In the genomic region with DNA sequence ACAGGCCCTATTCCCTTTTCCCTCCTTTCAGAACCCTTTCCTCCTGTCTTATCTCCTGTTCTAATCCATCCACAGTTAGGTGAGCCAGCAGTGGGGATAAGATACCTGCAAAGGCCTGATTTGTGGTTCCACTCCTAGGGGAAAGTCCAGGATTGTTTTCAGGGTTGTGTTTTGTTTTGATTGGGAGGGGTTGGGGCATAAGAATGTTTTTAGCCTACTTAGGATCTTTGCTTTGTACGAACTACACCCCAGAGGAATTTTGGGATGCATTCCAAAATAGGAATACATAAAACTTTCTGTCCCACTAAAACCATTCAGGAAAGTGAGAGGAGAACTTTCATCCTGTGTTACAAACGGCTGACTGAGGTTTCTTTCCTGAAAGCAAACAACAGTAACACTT, we compare ENCODE assay signal across 28 cellular contexts.
DNase-seq lines count a peak whose midpoint lies in the region; ATAC-seq and TF ChIP-seq lines count a peak whose summit lies in the region.
"Had no signal": no experiment of that assay in that cellular context is flagged by ENCODE, and none has a peak within 500 bp of the region (broad histone marks: within the 10 kb centered on the region; RNA-seq: fewer than 3 reads in every experiment).

No MANE protein-coding gene starts in this region.

- H3K4me3 ChIP-seq in OCI-LY7 (ENCODE audit: low read depth, low read length, poor library complexity, severe bottlenecking) (no peak overlapping the region), coronary artery (no peak overlapping the region)
- H3K4me3 ChIP-seq: gastrocnemius medialis, GM23338, vagina had no signal

- peaks cover 44% of the 10 kb centered on the region for H3K4me1 Mint-ChIP-seq in CD4-positive, alpha-beta T cell (ENCODE audit: low read depth)
- H3K4me1 Mint-ChIP-seq in activated naive CD8-positive, alpha-beta T cell treated with anti-CD3 and anti-CD28 coated beads, Interleukin-2, amount 50 U/mL, for 24 hours = peaks cover 27% of the 10 kb centered on the region
- peaks cover 0 to 4% of the 10 kb centered on the region in 2 donors for H3K4me1 Mint-ChIP-seq in stimulated activated naive B cell treated with anti-CD40 and anti-IgM and Interleukin-4, amounts not matched to agents 10 μg/mL and 1 μg/mL and 100 μg/mL, for 72 hours

- no peak for DNase-seq in CD4-positive, alpha-beta T cell
- DNase-seq in activated naive CD8-positive, alpha-beta T cell treated with anti-CD3 and anti-CD28 coated beads, Interleukin-2, amount 50 U/mL, for 24 hours = no peak
- no peak for DNase-seq in left colon
- DNase-seq in stimulated activated naive B cell treated with anti-CD40 and anti-IgM and Interleukin-4, amounts not matched to agents 10 μg/mL and 1 μg/mL and 100 μg/mL, for 72 hours = no peak
- DNase-seq in OCI-LY7 (ENCODE audit: low spot score) = no peak
- no peak for DNase-seq in coronary artery (ENCODE audit: low spot score)
- DNase-seq in HUDEP-2 (lab: John Stamatoyannopoulos, UW; ENCODE audit: unreplicated experiment in 76 of 76) = no peak
- DNase-seq: activated CD4-positive, alpha-beta T cell treated with anti-CD3 and anti-CD28 coated beads for 4 hours; activated CD8-positive, alpha-beta memory T cell treated with anti-CD3 and anti-CD28 coated beads for 24 hours; activated T-cell treated with anti-CD3 and anti-CD28 coated beads, Interleukin-2, amount 50 U/mL, for 24 hours; amniotic stem cell; central memory CD4-positive, alpha-beta T cell; dermis blood vessel endothelial cell; EL; gastrocnemius medialis; HFFc6; Karpas-422; mesendoderm; MV-4-11; NCI-H2107; NCI-H446; NCI-H82; occipital lobe; stimulated activated CD4-positive, alpha-beta T cell treated with anti-CD3 and anti-CD28 coated beads, Interleukin-2, amount 100 ng/mL, for 24 hours had no signal

- H3K9me3 ChIP-seq in CD4-positive, alpha-beta T cell (ENCODE audit: control insufficient read depth, low read length) = no peaks in the 10 kb centered on the region
- H3K9me3 ChIP-seq in OCI-LY7 (ENCODE audit: low read length) = no peaks in the 10 kb centered on the region
- H3K9me3 ChIP-seq: gastrocnemius medialis, vagina had no signal

- intact Hi-C loops in CD4-positive, alpha-beta T cell (cut with DNase I, micrococcal nuclease) = no loop called here
- intact Hi-C loops in left colon (cut with DNase I, micrococcal nuclease) = no loop called here
- intact Hi-C loops in OCI-LY7 (cut with micrococcal nuclease; ENCODE audit: unreplicated experiment) = no loop called here

- no peaks in the 10 kb centered on the region for H3K9me2 ChIP-seq in OCI-LY7 (ENCODE audit: insufficient read depth, low read length)

- ATAC-seq in CD4-positive, alpha-beta T cell (ENCODE audit: poor library complexity) = no peak
- no peak for ATAC-seq in activated naive CD8-positive, alpha-beta T cell treated with anti-CD3 and anti-CD28 coated beads, Interleukin-2, amount 50 U/mL, for 24 hours
- peak; percentile 26 for ATAC-seq in left colon
- no peak for ATAC-seq in stimulated activated naive B cell treated with anti-CD40 and anti-IgM and Interleukin-4, amounts not matched to agents 10 μg/mL and 1 μg/mL and 100 μg/mL, for 72 hours (replicated peaks)
- no peak for ATAC-seq in GM21717 (IDR thresholded peaks at IDR 0.05; ENCODE audit: unreplicated experiment)
- ATAC-seq: gastrocnemius medialis, GM23338, HepG2 had no signal

- no peak overlapping the region for H3K27ac ChIP-seq in CD4-positive, alpha-beta T cell (ENCODE audit: low read depth, low read length)
- H3K27ac ChIP-seq in OCI-LY7 (ENCODE audit: low read depth, low read length, poor library complexity, severe bottlenecking) (no peak overlapping the region), coronary artery (peak overlapping the region in 1 of 2 donors; percentile 50)
- H3K27ac ChIP-seq: vagina had no signal

- peaks cover 12% of the 10 kb centered on the region for H3K4me1 ChIP-seq in OCI-LY7 (ENCODE audit: insufficient read depth, low read length, poor library complexity, severe bottlenecking)

- H4K20me1 ChIP-seq in OCI-LY7 (ENCODE audit: insufficient read depth, low read length) = no peaks in the 10 kb centered on the region

- peaks cover 52% of the 10 kb centered on the region for H3K36me3 ChIP-seq in OCI-LY7 (ENCODE audit: insufficient read depth, low read length)

- BruUV-seq in OCI-LY7 (replicated peaks; lab: Mats Ljungman, UMichigan) = no TSS peak

- TF ChIP-seq CTCF in CD4-positive, alpha-beta T cell (IDR thresholded peaks at IDR 0.05) = no peak
- TF ChIP-seq CTCF in OCI-LY7 (conservative IDR thresholded peaks at IDR 0.05; ENCODE audit: low read length) (no peak), coronary artery (IDR thresholded peaks at IDR 0.05) (no peak)

- H3K36me3 Mint-ChIP-seq in CD4-positive, alpha-beta T cell (ENCODE audit: low read depth) = peaks cover 100% of the 10 kb centered on the region
- peaks cover 74% of the 10 kb centered on the region for H3K36me3 Mint-ChIP-seq in activated naive CD8-positive, alpha-beta T cell treated with anti-CD3 and anti-CD28 coated beads, Interleukin-2, amount 50 U/mL, for 24 hours (ENCODE audit: low read depth)
- peaks cover 54 to 69% of the 10 kb centered on the region in 2 donors for H3K36me3 Mint-ChIP-seq in stimulated activated naive B cell treated with anti-CD40 and anti-IgM and Interleukin-4, amounts not matched to agents 10 μg/mL and 1 μg/mL and 100 μg/mL, for 72 hours

- no peak overlapping the region for H2AFZ ChIP-seq in OCI-LY7 (ENCODE audit: low read length)
- H2AFZ ChIP-seq: GM23338 had no signal

- H3K79me2 ChIP-seq in OCI-LY7 (ENCODE audit: insufficient read depth, low read depth, low read length) = no peaks in the 10 kb centered on the region

- POLR2A ChIA-PET in CD4-positive, alpha-beta T cell (lab: Charles Lee) = interaction anchor here (0.6 kb wide), 1 partner anchor 312 kb away, joined by 3 read pairs; no protein-coding TSS in a partner anchor
- POLR2A ChIA-PET in OCI-LY7 (lab: Charles Lee) = no interaction called here

- H3K9me3 Mint-ChIP-seq in CD4-positive, alpha-beta T cell = no peaks in the 10 kb centered on the region
- peaks cover 7% of the 10 kb centered on the region for H3K9me3 Mint-ChIP-seq in activated naive CD8-positive, alpha-beta T cell treated with anti-CD3 and anti-CD28 coated beads, Interleukin-2, amount 50 U/mL, for 24 hours
- peaks cover 0 to 7% of the 10 kb centered on the region in 2 donors for H3K9me3 Mint-ChIP-seq in stimulated activated naive B cell treated with anti-CD40 and anti-IgM and Interleukin-4, amounts not matched to agents 10 μg/mL and 1 μg/mL and 100 μg/mL, for 72 hours
- H3K9me3 Mint-ChIP-seq: GM23338, HFFc6 had no signal

- CTCF ChIA-PET in CD4-positive, alpha-beta T cell (lab: Charles Lee) = no interaction called here
- CTCF ChIA-PET in OCI-LY7 (lab: Charles Lee; ENCODE audit: unreplicated experiment) = no interaction called here

- peak overlapping the region; percentile 2 for H3K27ac Mint-ChIP-seq in CD4-positive, alpha-beta T cell
- peak overlapping the region; percentile 7 for H3K27ac Mint-ChIP-seq in activated naive CD8-positive, alpha-beta T cell treated with anti-CD3 and anti-CD28 coated beads, Interleukin-2, amount 50 U/mL, for 24 hours
- H3K27ac Mint-ChIP-seq in stimulated activated naive B cell treated with anti-CD40 and anti-IgM and Interleukin-4, amounts not matched to agents 10 μg/mL and 1 μg/mL and 100 μg/mL, for 72 hours = peak overlapping the region; percentile 14
- H3K27ac Mint-ChIP-seq: activated T-cell treated with anti-CD3 and anti-CD28 coated beads, Interleukin-2, amount 50 U/mL, for 24 hours; GM23338; HFFc6 had no signal

- H3K4me2 ChIP-seq in OCI-LY7 (ENCODE audit: low read length) = no peak overlapping the region
- H3K4me2 ChIP-seq: GM23338 had no signal

- H3K27me3 ChIP-seq in CD4-positive, alpha-beta T cell (ENCODE audit: control insufficient read depth, insufficient read depth, low read length) = no peaks in the 10 kb centered on the region
- H3K27me3 ChIP-seq: gastrocnemius medialis, vagina had no signal

- no peaks in the 10 kb centered on the region for H3K27me3 Mint-ChIP-seq in CD4-positive, alpha-beta T cell
- no peaks in the 10 kb centered on the region for H3K27me3 Mint-ChIP-seq in activated naive CD8-positive, alpha-beta T cell treated with anti-CD3 and anti-CD28 coated beads, Interleukin-2, amount 50 U/mL, for 24 hours
- H3K27me3 Mint-ChIP-seq in stimulated activated naive B cell treated with anti-CD40 and anti-IgM and Interleukin-4, amounts not matched to agents 10 μg/mL and 1 μg/mL and 100 μg/mL, for 72 hours = no peaks in the 10 kb centered on the region
- H3K27me3 Mint-ChIP-seq: activated T-cell treated with anti-CD3 and anti-CD28 coated beads, Interleukin-2, amount 50 U/mL, for 24 hours had no signal

- H3K4me3 Mint-ChIP-seq in CD4-positive, alpha-beta T cell = no peak overlapping the region
- H3K4me3 Mint-ChIP-seq in activated naive CD8-positive, alpha-beta T cell treated with anti-CD3 and anti-CD28 coated beads, Interleukin-2, amount 50 U/mL, for 24 hours = no peak overlapping the region
- no peak overlapping the region for H3K4me3 Mint-ChIP-seq in stimulated activated naive B cell treated with anti-CD40 and anti-IgM and Interleukin-4, amounts not matched to agents 10 μg/mL and 1 μg/mL and 100 μg/mL, for 72 hours
- H3K4me3 Mint-ChIP-seq: activated T-cell treated with anti-CD3 and anti-CD28 coated beads, Interleukin-2, amount 50 U/mL, for 24 hours; GM23338; HFFc6 had no signal
